ENCODE assay signal across 2 cellular contexts in the genomic region with DNA sequence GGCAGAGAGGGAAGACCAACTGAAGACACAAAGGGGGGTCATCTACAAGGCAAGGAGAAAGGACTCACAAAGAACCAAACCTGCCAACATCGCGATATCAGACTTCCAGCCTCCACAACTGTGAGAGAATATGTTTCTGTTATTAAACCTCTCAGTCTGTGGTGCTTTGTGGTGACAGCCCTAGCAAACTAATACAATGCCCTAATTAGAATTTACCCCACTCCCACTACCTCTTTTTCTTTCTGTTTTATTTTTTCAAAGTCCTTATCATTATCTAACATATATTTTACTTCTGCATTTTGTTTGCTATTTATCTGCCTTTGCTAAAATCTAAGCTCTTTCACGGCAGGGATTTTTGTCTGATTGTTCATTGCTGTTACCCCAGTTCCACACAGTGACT.
TF ChIP-seq lines count a peak whose summit lies in the region.

No MANE protein-coding gene starts in this region.

TF ChIP-seq in GM23338, 12 proteins besides CTCF, POLR2A, EP300 and RAD21:
- TF ChIP-seq, protein P1, sequence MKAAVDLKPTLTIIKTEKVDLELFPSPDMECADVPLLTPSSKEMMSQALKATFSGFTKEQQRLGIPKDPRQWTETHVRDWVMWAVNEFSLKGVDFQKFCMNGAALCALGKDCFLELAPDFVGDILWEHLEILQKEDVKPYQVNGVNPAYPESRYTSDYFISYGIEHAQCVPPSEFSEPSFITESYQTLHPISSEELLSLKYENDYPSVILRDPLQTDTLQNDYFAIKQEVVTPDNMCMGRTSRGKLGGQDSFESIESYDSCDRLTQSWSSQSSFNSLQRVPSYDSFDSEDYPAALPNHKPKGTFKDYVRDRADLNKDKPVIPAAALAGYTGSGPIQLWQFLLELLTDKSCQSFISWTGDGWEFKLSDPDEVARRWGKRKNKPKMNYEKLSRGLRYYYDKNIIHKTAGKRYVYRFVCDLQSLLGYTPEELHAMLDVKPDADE (IDR thresholded peaks at IDR 0.05): no peak
- TF ChIP-seq, protein P2, sequence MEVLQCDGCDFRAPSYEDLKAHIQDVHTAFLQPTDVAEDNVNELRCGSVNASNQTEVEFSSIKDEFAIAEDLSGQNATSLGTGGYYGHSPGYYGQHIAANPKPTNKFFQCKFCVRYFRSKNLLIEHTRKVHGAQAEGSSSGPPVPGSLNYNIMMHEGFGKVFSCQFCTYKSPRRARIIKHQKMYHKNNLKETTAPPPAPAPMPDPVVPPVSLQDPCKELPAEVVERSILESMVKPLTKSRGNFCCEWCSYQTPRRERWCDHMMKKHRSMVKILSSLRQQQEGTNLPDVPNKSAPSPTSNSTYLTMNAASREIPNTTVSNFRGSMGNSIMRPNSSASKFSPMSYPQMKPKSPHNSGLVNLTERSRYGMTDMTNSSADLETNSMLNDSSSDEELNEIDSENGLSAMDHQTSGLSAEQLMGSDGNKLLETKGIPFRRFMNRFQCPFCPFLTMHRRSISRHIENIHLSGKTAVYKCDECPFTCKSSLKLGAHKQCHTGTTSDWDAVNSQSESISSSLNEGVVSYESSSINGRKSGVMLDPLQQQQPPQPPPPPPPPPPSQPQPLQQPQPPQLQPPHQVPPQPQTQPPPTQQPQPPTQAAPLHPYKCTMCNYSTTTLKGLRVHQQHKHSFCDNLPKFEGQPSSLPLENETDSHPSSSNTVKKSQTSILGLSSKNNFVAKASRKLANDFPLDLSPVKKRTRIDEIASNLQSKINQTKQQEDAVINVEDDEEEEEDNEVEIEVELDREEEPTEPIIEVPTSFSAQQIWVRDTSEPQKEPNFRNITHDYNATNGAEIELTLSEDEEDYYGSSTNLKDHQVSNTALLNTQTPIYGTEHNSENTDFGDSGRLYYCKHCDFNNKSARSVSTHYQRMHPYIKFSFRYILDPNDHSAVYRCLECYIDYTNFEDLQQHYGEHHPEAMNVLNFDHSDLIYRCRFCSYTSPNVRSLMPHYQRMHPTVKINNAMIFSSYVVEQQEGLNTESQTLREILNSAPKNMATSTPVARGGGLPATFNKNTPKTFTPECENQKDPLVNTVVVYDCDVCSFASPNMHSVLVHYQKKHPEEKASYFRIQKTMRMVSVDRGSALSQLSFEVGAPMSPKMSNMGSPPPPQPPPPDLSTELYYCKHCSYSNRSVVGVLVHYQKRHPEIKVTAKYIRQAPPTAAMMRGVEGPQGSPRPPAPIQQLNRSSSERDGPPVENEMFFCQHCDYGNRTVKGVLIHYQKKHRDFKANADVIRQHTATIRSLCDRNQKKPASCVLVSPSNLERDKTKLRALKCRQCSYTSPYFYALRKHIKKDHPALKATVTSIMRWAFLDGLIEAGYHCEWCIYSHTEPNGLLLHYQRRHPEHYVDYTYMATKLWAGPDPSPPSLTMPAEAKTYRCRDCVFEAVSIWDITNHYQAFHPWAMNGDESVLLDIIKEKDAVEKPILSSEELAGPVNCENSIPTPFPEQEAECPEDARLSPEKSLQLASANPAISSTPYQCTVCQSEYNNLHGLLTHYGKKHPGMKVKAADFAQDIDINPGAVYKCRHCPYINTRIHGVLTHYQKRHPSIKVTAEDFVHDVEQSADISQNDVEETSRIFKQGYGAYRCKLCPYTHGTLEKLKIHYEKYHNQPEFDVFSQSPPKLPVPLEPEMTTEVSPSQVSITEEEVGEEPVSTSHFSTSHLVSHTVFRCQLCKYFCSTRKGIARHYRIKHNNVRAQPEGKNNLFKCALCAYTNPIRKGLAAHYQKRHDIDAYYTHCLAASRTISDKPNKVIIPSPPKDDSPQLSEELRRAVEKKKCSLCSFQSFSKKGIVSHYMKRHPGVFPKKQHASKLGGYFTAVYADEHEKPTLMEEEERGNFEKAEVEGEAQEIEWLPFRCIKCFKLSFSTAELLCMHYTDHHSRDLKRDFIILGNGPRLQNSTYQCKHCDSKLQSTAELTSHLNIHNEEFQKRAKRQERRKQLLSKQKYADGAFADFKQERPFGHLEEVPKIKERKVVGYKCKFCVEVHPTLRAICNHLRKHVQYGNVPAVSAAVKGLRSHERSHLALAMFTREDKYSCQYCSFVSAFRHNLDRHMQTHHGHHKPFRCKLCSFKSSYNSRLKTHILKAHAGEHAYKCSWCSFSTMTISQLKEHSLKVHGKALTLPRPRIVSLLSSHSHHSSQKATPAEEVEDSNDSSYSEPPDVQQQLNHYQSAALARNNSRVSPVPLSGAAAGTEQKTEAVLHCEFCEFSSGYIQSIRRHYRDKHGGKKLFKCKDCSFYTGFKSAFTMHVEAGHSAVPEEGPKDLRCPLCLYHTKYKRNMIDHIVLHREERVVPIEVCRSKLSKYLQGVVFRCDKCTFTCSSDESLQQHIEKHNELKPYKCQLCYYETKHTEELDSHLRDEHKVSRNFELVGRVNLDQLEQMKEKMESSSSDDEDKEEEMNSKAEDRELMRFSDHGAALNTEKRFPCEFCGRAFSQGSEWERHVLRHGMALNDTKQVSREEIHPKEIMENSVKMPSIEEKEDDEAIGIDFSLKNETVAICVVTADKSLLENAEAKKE (CRISPR knock-in tag; IDR thresholded peaks at IDR 0.05): no peak
- no peak for TF ChIP-seq CREB1 (CRISPR knock-in tag; IDR thresholded peaks at IDR 0.05; ENCODE audit: low read depth)
- TF ChIP-seq NANOG (IDR thresholded peaks at IDR 0.05; ENCODE audit: borderline replicate concordance): no peak
- no peak for TF ChIP-seq POLR2AphosphoS5 (IDR thresholded peaks at IDR 0.05; ENCODE audit: low read depth)
- no peak for TF ChIP-seq EZH2phosphoT487 (IDR thresholded peaks at IDR 0.05; ENCODE audit: unreplicated experiment)
- no peak for TF ChIP-seq ZNF331 (CRISPR knock-in tag; IDR thresholded peaks at IDR 0.05; ENCODE audit: low read depth)
- TF ChIP-seq ZNF114 (CRISPR knock-in tag; IDR thresholded peaks at IDR 0.05): no peak
- no peak for TF ChIP-seq EZH2 (IDR thresholded peaks at IDR 0.05; ENCODE audit: low read depth, unreplicated experiment)
- TF ChIP-seq, protein P3, sequence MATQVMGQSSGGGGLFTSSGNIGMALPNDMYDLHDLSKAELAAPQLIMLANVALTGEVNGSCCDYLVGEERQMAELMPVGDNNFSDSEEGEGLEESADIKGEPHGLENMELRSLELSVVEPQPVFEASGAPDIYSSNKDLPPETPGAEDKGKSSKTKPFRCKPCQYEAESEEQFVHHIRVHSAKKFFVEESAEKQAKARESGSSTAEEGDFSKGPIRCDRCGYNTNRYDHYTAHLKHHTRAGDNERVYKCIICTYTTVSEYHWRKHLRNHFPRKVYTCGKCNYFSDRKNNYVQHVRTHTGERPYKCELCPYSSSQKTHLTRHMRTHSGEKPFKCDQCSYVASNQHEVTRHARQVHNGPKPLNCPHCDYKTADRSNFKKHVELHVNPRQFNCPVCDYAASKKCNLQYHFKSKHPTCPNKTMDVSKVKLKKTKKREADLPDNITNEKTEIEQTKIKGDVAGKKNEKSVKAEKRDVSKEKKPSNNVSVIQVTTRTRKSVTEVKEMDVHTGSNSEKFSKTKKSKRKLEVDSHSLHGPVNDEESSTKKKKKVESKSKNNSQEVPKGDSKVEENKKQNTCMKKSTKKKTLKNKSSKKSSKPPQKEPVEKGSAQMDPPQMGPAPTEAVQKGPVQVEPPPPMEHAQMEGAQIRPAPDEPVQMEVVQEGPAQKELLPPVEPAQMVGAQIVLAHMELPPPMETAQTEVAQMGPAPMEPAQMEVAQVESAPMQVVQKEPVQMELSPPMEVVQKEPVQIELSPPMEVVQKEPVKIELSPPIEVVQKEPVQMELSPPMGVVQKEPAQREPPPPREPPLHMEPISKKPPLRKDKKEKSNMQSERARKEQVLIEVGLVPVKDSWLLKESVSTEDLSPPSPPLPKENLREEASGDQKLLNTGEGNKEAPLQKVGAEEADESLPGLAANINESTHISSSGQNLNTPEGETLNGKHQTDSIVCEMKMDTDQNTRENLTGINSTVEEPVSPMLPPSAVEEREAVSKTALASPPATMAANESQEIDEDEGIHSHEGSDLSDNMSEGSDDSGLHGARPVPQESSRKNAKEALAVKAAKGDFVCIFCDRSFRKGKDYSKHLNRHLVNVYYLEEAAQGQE (IDR thresholded peaks at IDR 0.05; ENCODE audit: unreplicated experiment): no peak
TF ChIP-seq in GM23338: peak in this region for 0.

TF ChIP-seq in GM12878, 131 proteins besides CTCF, POLR2A, EP300 and RAD21:
- TF ChIP-seq RCOR1 (conservative IDR thresholded peaks at IDR 0.05; ENCODE audit: low read depth, low read length) (no peak), MTA2 (IDR thresholded peaks at IDR 0.05; ENCODE audit: low read depth) (peak; percentile 56; the same call in 1 of the 2 replicates), SMARCA5 (IDR thresholded peaks at IDR 0.05) (no peak), MEF2A (IDR thresholded peaks at IDR 0.05; ENCODE audit: insufficient read depth, low read depth, low read length) (no peak), SP1 (IDR thresholded peaks at IDR 0.05; ENCODE audit: low read depth, low read length) (no peak), JUND (IDR thresholded peaks at IDR 0.05; ENCODE audit: low read depth, low read length) (no peak), SIX5 (IDR thresholded peaks at IDR 0.05; ENCODE audit: low read depth, low read length, severe bottlenecking) (no peak), SPI1 (IDR thresholded peaks at IDR 0.05; ENCODE audit: borderline replicate concordance, insufficient read depth, low read depth, low read length) (peak; percentile 28; the same call in 1 of the 2 replicates), ZNF622 (IDR thresholded peaks at IDR 0.05) (no peak), NR2C2 (IDR thresholded peaks at IDR 0.05; ENCODE audit: borderline replicate concordance, control insufficient read depth, insufficient read length, low read depth) (no peak), TBL1XR1 (IDR thresholded peaks at IDR 0.05; ENCODE audit: low read depth, low read length) (no peak)
- TF ChIP-seq, protein P4, sequence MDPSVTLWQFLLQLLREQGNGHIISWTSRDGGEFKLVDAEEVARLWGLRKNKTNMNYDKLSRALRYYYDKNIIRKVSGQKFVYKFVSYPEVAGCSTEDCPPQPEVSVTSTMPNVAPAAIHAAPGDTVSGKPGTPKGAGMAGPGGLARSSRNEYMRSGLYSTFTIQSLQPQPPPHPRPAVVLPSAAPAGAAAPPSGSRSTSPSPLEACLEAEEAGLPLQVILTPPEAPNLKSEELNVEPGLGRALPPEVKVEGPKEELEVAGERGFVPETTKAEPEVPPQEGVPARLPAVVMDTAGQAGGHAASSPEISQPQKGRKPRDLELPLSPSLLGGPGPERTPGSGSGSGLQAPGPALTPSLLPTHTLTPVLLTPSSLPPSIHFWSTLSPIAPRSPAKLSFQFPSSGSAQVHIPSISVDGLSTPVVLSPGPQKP (IDR thresholded peaks at IDR 0.05; ENCODE audit: low read depth, low read length): no peak
- TF ChIP-seq, protein P5, sequence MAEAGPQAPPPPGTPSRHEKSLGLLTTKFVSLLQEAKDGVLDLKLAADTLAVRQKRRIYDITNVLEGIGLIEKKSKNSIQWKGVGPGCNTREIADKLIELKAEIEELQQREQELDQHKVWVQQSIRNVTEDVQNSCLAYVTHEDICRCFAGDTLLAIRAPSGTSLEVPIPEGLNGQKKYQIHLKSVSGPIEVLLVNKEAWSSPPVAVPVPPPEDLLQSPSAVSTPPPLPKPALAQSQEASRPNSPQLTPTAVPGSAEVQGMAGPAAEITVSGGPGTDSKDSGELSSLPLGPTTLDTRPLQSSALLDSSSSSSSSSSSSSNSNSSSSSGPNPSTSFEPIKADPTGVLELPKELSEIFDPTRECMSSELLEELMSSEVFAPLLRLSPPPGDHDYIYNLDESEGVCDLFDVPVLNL (IDR thresholded peaks at IDR 0.05; ENCODE audit: low read depth, low read length): no peak
